In the genomic region with DNA sequence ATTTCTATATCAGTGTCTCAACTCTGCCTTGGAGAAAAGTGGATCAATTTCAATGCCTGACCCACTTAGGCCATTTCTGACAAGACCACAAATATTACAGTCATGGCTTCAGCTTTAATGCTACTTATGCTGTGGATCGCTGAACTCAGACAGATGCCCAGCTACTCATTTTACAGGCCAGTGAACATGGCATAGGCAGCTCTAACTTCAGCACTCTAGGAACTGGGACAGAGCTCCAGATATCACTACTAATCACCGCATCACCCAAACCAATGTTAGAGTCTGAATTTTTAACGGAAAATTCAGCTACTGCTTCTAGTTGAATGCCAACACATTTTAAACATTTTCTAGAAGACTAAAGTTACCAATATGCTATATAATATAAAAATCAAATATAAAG, we compare ENCODE assay signal across 6 cellular contexts.
"Had no signal": no experiment of that assay in that cellular context is flagged by ENCODE, and none has a peak within 500 bp of the region (broad histone marks: within the 10 kb centered on the region; RNA-seq: fewer than 3 reads in every experiment).

No MANE protein-coding gene starts in this region.

- DNase-seq: GM23248, H9, HCEC 1CT, HFFc6, IMR-90, KBM-7 had no signal
